Comparison of ENCODE assay signal across 20 cellular contexts in genomic region chr7:131553906-131554305, GRCh38. TPM values are rescaled to one million over a fixed set of nuclear protein-coding genes. Genes with fewer than 3 reads are reported as not detected.
DNase-seq lines count a peak whose midpoint lies in the region; ATAC-seq and TF ChIP-seq lines count a peak whose summit lies in the region.
"Had no signal": no experiment of that assay in that cellular context is flagged by ENCODE, and none has a peak within 500 bp of the region (broad histone marks: within the 10 kb centered on the region; RNA-seq: fewer than 3 reads in every experiment).

No MANE protein-coding gene starts in this region.

- ATAC-seq in GM21360 (IDR thresholded peaks at IDR 0.05; ENCODE audit: unreplicated experiment), result no peak
- ATAC-seq: left lobe of liver; stimulated activated naive CD8-positive, alpha-beta T cell treated with anti-CD3 and anti-CD28 coated beads, Interleukin-15, Interleukin-2, amounts not matched to agents 100 U/mL and 50 U/mL, for 24 hours had no signal

- peaks cover 6% of the 10 kb centered on the region for H3K4me1 ChIP-seq in hepatocyte (ENCODE audit: insufficient read depth)
- peaks cover 26% of the 10 kb centered on the region for H3K4me1 ChIP-seq in vagina
- H3K4me1 ChIP-seq in ascending aorta, result peaks cover 2 to 10% of the 10 kb centered on the region in 2 donors

- H3K79me2 ChIP-seq in hepatocyte, result peaks cover 18% of the 10 kb centered on the region

- H2AFZ ChIP-seq in hepatocyte, result no peak overlapping the region

- H3K27me3 Mint-ChIP-seq in osteocyte (ENCODE audit: unreplicated experiment), result no peaks in the 10 kb centered on the region

- no peaks in the 10 kb centered on the region for H4K20me1 ChIP-seq in hepatocyte (ENCODE audit: insufficient read depth, poor library complexity, severe bottlenecking)

- TF ChIP-seq CTCF in WERI-Rb-1 (IDR thresholded peaks at IDR 0.05; ENCODE audit: low read depth, low read length) (no peak), hepatocyte (IDR thresholded peaks at IDR 0.05; ENCODE audit: poor library complexity) (no peak), osteocyte (IDR thresholded peaks at IDR 0.05) (no peak), vagina (IDR thresholded peaks at IDR 0.05) (no peak), ascending aorta (IDR thresholded peaks at IDR 0.05) (no peak)

- no peak overlapping the region for H3K4me3 ChIP-seq in WERI-Rb-1 (ENCODE audit: low read depth, low read length)
- no peak overlapping the region for H3K4me3 ChIP-seq in hepatocyte
- peak overlapping the region in 1 of 2 donors; percentile 56 for H3K4me3 ChIP-seq in vagina
- no peak overlapping the region for H3K4me3 ChIP-seq in ascending aorta
- H3K4me3 ChIP-seq: smooth muscle cell had no signal

- peaks cover under 1% of the 10 kb centered on the region for H3K36me3 Mint-ChIP-seq in osteocyte (ENCODE audit: unreplicated experiment)

- peak overlapping the region; percentile 100 for H3K4me2 ChIP-seq in hepatocyte
- H3K4me2 ChIP-seq: smooth muscle cell had no signal

- no peak for TF ChIP-seq POLR2A in vagina (IDR thresholded peaks at IDR 0.05)

- 67% methylated on average over 4 of the region's 4 CpGs for WGBS in hepatocyte (ENCODE audit: low lambda C conversion rate, missing lambda C conversion rate)

- intact Hi-C loops in vagina (cut with DNase I) (no loop called here), ascending aorta (cut with DNase I) (no loop called here)

- no peaks in the 10 kb centered on the region for H3K9me2 ChIP-seq in hepatocyte (replicated peaks; ENCODE audit: insufficient read depth)

- H3K36me3 ChIP-seq in WERI-Rb-1 (peaks cover 15% of the 10 kb centered on the region), hepatocyte (replicated peaks; ENCODE audit: insufficient read depth, low read depth) (no peaks in the 10 kb centered on the region), vagina (no peaks in the 10 kb centered on the region), ascending aorta (no peaks in the 10 kb centered on the region)
- H3K36me3 ChIP-seq: cardiac muscle cell had no signal

- H3K27ac ChIP-seq in WERI-Rb-1, result no peak overlapping the region
- no peak overlapping the region for H3K27ac ChIP-seq in hepatocyte
- no peak overlapping the region for H3K27ac ChIP-seq in vagina
- H3K27ac ChIP-seq in ascending aorta, result no peak overlapping the region
- H3K27ac ChIP-seq: cardiac muscle cell had no signal

- no peak overlapping the region for H3K27ac Mint-ChIP-seq in osteocyte (ENCODE audit: unreplicated experiment)
- H3K27ac Mint-ChIP-seq: nephron progenitor cell had no signal

- H3K9me3 ChIP-seq in WERI-Rb-1 (ENCODE audit: severe bottlenecking) (no peaks in the 10 kb centered on the region), hepatocyte (ENCODE audit: low read depth) (no peaks in the 10 kb centered on the region), vagina (no peaks in the 10 kb centered on the region), ascending aorta (no peaks in the 10 kb centered on the region)

- peaks cover 48% of the 10 kb centered on the region for H3K4me1 Mint-ChIP-seq in osteocyte (ENCODE audit: unreplicated experiment)

- peak overlapping the region; percentile 77 for H3K4me3 Mint-ChIP-seq in osteocyte (ENCODE audit: unreplicated experiment)
- H3K4me3 Mint-ChIP-seq: nephron progenitor cell had no signal

- H3K9me3 Mint-ChIP-seq in osteocyte (ENCODE audit: unreplicated experiment), result no peaks in the 10 kb centered on the region
- H3K9me3 Mint-ChIP-seq: nephron progenitor cell had no signal

- DNase-seq in ELF-1 (ENCODE audit: low read depth, low spot score) (peak; percentile 29), WERI-Rb-1 (peak; percentile 55), hepatocyte (ENCODE audit: low spot score) (no peak), osteocyte (ENCODE audit: extremely low spot score, unreplicated experiment) (no peak), vagina (ENCODE audit: extremely low spot score in 2 of 2) (no peak), ascending aorta (ENCODE audit: low spot score in 2 of 2) (no peak), NCI-H345 (lab: John Stamatoyannopoulos, UW) (no peak)
- DNase-seq: activated CD4-positive, alpha-beta T cell treated with anti-CD3 and anti-CD28 coated beads for 4 hours; activated naive CD4-positive, alpha-beta T cell treated with anti-CD3 and anti-CD28 coated beads, Interleukin-2, amount 50 U/mL, for 16 hours; AML-193; DMS 273 treated with DMSO at 0.1 percent for 48 hours; NCI-H2081; NCI-H748 treated with DMSO at 0.1 percent for 48 hours; nephron progenitor cell; stimulated activated naive CD8-positive, alpha-beta T cell treated with anti-CD3 and anti-CD28 coated beads, Interleukin-15, Interleukin-2, amounts not matched to agents 100 U/mL and 50 U/mL, for 24 hours; T-helper 2 cell had no signal

- H3K27me3 ChIP-seq in WERI-Rb-1 (ENCODE audit: insufficient read depth, low read depth, severe bottlenecking) (no peaks in the 10 kb centered on the region), hepatocyte (peaks cover 17% of the 10 kb centered on the region), vagina (no peaks in the 10 kb centered on the region), ascending aorta (no peaks in the 10 kb centered on the region)
- H3K27me3 ChIP-seq: cardiac muscle cell had no signal

RNA-seq across cellular contexts. Expression of gene PODXL, which starts 2.5 kb away (rescaled TPM):
- 52.8 and 77.3 TPM in 2 replicates for total RNA-seq in hepatocyte
- polyA plus RNA-seq in hepatocyte, result 84.1 and 99.2 TPM in 2 replicates
- total RNA-seq in osteocyte, result 21.2 and 23.9 TPM in 2 replicates
- 26.0 TPM for total RNA-seq in vagina
- total RNA-seq in ascending aorta, result 141 TPM

Comparison
In these comparisons a context has a peak if more than half of its experiments do, and no peak if none do; other contexts are left out.
1. DNase-seq: peak in ELF-1 (single experiment) and WERI-Rb-1 (single experiment); none in hepatocyte (single experiment), osteocyte (single experiment), vagina (0 of 2), ascending aorta (0 of 2) and NCI-H345 (single experiment).